2 cellular contexts compared by ENCODE assay signal in the genomic region with DNA sequence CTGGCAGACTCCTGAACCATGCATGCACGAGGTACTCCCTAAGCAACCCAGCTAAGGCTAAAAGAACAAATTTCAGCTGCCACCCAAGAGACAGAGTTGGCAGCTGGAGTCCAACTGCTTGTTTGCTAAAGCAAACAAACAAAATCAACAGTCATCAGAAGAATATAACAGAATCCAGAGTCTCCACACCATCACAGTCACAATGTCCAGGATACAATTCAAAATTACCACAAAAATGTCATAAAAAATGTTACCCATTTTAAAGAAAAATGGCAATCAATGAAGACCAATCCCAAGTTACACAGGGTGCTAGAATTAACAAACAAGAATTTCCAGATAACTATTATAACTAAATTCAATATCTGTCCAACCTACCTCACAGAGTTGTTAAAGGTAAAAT.
TF ChIP-seq lines count a peak whose summit lies in the region.

No MANE protein-coding gene starts in this region.

TF ChIP-seq in HEK293, 187 proteins besides CTCF, POLR2A, EP300 and RAD21:
- TF ChIP-seq SETDB1 (IDR thresholded peaks at IDR 0.05; ENCODE audit: insufficient read length, low read length) (peak; percentile 94), HOXD13 (CRISPR knock-in tag; IDR thresholded peaks at IDR 0.05; ENCODE audit: borderline replicate concordance) (no peak)

TF ChIP-seq in GM12878, 131 proteins besides CTCF, POLR2A, EP300 and RAD21:
- TF ChIP-seq DPF2 (IDR thresholded peaks at IDR 0.05) (no peak), SMC3 (IDR thresholded peaks at IDR 0.05; ENCODE audit: borderline replicate concordance, low read length) (no peak), PAX5 (IDR thresholded peaks at IDR 0.05; ENCODE audit: borderline replicate concordance, low read depth, low read length) (no peak), STAT3 (IDR thresholded peaks at IDR 0.05; ENCODE audit: low read depth, low read length) (no peak), TARDBP (IDR thresholded peaks at IDR 0.05; ENCODE audit: borderline replicate concordance) (no peak), SRF (IDR thresholded peaks at IDR 0.05; ENCODE audit: low read depth in 2 of 2, low read length in 2 of 2) (no peak), CEBPB (IDR thresholded peaks at IDR 0.05; ENCODE audit: borderline replicate concordance in 1 of 2, low read depth in 2 of 2, low read length in 2 of 2) (no peak), FOXM1 (IDR thresholded peaks at IDR 0.05; ENCODE audit: low read depth, low read length) (no peak), RFX5 (IDR thresholded peaks at IDR 0.05; ENCODE audit: low read depth, low read length) (no peak), YBX1 (IDR thresholded peaks at IDR 0.05) (no peak), POLR2AphosphoS2 (IDR thresholded peaks at IDR 0.05; ENCODE audit: low read depth, low read length) (no peak)
- TF ChIP-seq, protein P1, sequence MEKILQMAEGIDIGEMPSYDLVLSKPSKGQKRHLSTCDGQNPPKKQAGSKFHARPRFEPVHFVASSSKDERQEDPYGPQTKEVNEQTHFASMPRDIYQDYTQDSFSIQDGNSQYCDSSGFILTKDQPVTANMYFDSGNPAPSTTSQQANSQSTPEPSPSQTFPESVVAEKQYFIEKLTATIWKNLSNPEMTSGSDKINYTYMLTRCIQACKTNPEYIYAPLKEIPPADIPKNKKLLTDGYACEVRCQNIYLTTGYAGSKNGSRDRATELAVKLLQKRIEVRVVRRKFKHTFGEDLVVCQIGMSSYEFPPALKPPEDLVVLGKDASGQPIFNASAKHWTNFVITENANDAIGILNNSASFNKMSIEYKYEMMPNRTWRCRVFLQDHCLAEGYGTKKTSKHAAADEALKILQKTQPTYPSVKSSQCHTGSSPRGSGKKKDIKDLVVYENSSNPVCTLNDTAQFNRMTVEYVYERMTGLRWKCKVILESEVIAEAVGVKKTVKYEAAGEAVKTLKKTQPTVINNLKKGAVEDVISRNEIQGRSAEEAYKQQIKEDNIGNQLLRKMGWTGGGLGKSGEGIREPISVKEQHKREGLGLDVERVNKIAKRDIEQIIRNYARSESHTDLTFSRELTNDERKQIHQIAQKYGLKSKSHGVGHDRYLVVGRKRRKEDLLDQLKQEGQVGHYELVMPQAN (conservative IDR thresholded peaks at IDR 0.05): no peak
